17 cellular contexts compared by ENCODE assay signal in the genomic region with DNA sequence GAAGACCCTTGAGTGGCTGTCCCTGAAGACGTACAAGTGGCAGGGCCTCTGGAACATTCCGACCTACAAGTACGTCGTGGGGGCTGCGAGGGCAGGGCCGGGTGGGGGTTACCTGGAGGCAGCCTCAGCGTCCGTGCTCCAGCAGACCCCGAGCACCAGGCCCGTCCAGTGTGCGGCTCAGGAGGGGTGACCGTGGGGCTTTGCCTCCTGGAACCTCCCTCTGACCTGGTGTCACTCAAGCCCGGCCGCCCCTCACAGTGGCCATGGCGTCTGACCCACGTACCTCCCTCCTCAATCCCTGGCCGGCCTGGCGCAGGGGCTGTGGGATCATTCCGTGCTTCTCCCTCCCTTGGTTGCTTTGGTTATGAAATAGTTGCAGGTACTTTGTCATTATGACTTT. TPM values are rescaled to one million over a fixed set of nuclear protein-coding genes. Genes with fewer than 3 reads are reported as not detected.
DNase-seq lines count a peak whose midpoint lies in the region; ATAC-seq, FAIRE-seq and TF ChIP-seq lines count a peak whose summit lies in the region.
"Had no signal": no experiment of that assay in that cellular context is flagged by ENCODE, and none has a peak within 500 bp of the region (broad histone marks: within the 10 kb centered on the region; RNA-seq: fewer than 3 reads in every experiment).

No MANE protein-coding gene starts in this region.

- 85 to 86% (median 86%) methylated on average over 18 to 19 of the region's 19 CpGs for WGBS in ovary, 3 donors

- ATAC-seq in T-helper 17 cell (no peak), HG02970 (IDR thresholded peaks at IDR 0.05; ENCODE audit: low FRiP score, unreplicated experiment) (no peak)
- ATAC-seq: HCT116 had no signal

- no peak overlapping the region for H3K4me3 Mint-ChIP-seq in T-helper 17 cell
- no peak overlapping the region for H3K4me3 Mint-ChIP-seq in nephron progenitor cell
- no peak overlapping the region for H3K4me3 Mint-ChIP-seq in progenitor cell of endocrine pancreas (ENCODE audit: low read depth)
- H3K4me3 Mint-ChIP-seq: CD4-positive, alpha-beta memory T cell had no signal

- H3K4me3 ChIP-seq in ovary, result no peak overlapping the region
- H3K4me3 ChIP-seq: A549, GM23248 had no signal

- no peak for TF ChIP-seq EP300 in ovary (IDR thresholded peaks at IDR 0.05)

- intact Hi-C loops in ovary (cut with DNase I), result no loop called here

- H3K4me1 Mint-ChIP-seq in T-helper 17 cell (no peaks in the 10 kb centered on the region), nephron progenitor cell (no peaks in the 10 kb centered on the region), progenitor cell of endocrine pancreas (ENCODE audit: low read depth) (no peaks in the 10 kb centered on the region)
- H3K4me1 Mint-ChIP-seq: CD4-positive, alpha-beta memory T cell had no signal

- TF ChIP-seq CTCF in nephron progenitor cell (IDR thresholded peaks at IDR 0.05) (no peak), progenitor cell of endocrine pancreas (IDR thresholded peaks at IDR 0.05; ENCODE audit: unreplicated experiment) (no peak), ovary (IDR thresholded peaks at IDR 0.05) (no peak)

- H3K36me3 Mint-ChIP-seq in T-helper 17 cell (ENCODE audit: low read depth) (no peaks in the 10 kb centered on the region), nephron progenitor cell (ENCODE audit: low read depth) (peaks cover 23% of the 10 kb centered on the region), progenitor cell of endocrine pancreas (ENCODE audit: insufficient read depth) (peaks cover 7% of the 10 kb centered on the region)

- H3K27ac Mint-ChIP-seq in T-helper 17 cell (peak overlapping the region; percentile 37), nephron progenitor cell (peak overlapping the region; percentile 74), progenitor cell of endocrine pancreas (peak overlapping the region; percentile 10)
- H3K27ac Mint-ChIP-seq: CD4-positive, alpha-beta memory T cell had no signal

- peak; percentile 10 for DNase-seq in GM12892 (ENCODE audit: insufficient read length)
- DNase-seq in T-helper 17 cell, result no peak
- DNase-seq in nephron progenitor cell, result no peak
- no peak for DNase-seq in progenitor cell of endocrine pancreas (ENCODE audit: low spot score, unreplicated experiment)
- DNase-seq in RCC 7860 (ENCODE audit: low spot score), result no peak
- no peak for DNase-seq in ovary
- DNase-seq: BE2C; CD4-positive, alpha-beta memory T cell; DMS153; DND-41; GDM1; GM23248 had no signal

- FAIRE-seq in GM12892 (lab: Jason Lieb, UNC) (no peak), RCC 7860 (lab: Jason Lieb, UNC) (no peak)
- FAIRE-seq: A549, H54 had no signal

- no peak overlapping the region for H3K27ac ChIP-seq in ovary
- H3K27ac ChIP-seq: A549, C4-2B, GM23248 had no signal

- no peaks in the 10 kb centered on the region for H3K4me1 ChIP-seq in ovary (ENCODE audit: insufficient read depth)
- H3K4me1 ChIP-seq: A549, BE2C had no signal

- no peak for TF ChIP-seq POLR2A in GM12892 (IDR thresholded peaks at IDR 0.05; ENCODE audit: low read depth, low read length)
- TF ChIP-seq POLR2A in ovary (IDR thresholded peaks at IDR 0.05), result no peak

- no peaks in the 10 kb centered on the region for H3K9me3 ChIP-seq in T-helper 17 cell (ENCODE audit: control insufficient read depth, low read length, poor library complexity, severe bottlenecking)
- H3K9me3 ChIP-seq in ovary, result no peaks in the 10 kb centered on the region
- H3K9me3 ChIP-seq: A549, BE2C had no signal

- no peaks in the 10 kb centered on the region for H3K27me3 ChIP-seq in ovary
- H3K27me3 ChIP-seq: BE2C had no signal

- no peaks in the 10 kb centered on the region for H3K36me3 ChIP-seq in ovary

- H3K9me3 Mint-ChIP-seq in nephron progenitor cell, result peaks cover 8% of the 10 kb centered on the region
- no peaks in the 10 kb centered on the region for H3K9me3 Mint-ChIP-seq in progenitor cell of endocrine pancreas (ENCODE audit: low read depth)
- H3K9me3 Mint-ChIP-seq: CD4-positive, alpha-beta memory T cell had no signal

- H3K27me3 Mint-ChIP-seq in T-helper 17 cell (no peaks in the 10 kb centered on the region), nephron progenitor cell (ENCODE audit: low read depth, poor library complexity) (no peaks in the 10 kb centered on the region), progenitor cell of endocrine pancreas (no peaks in the 10 kb centered on the region)
- H3K27me3 Mint-ChIP-seq: CD4-positive, alpha-beta memory T cell had no signal

RNA-seq across cellular contexts. Expression of a gene that starts 18.5 kb away (rescaled TPM):
- polyA plus RNA-seq in GM12892 (2012; ENCODE audit: missing spikeins), result 40.2 TPM
- 100 to 1,000 TPM; 108 to 127 TPM for total RNA-seq in T-helper 17 cell
- 49.4 and 52.6 TPM in 2 replicates for total RNA-seq in progenitor cell of endocrine pancreas
- 100 to 1,000 TPM; 105 to 233 (median 169) TPM for total RNA-seq in ovary
- polyA plus RNA-seq in ovary, result 100 to 1,000 TPM in 1 of 2 donors, 10 to 100 TPM in 1; 17.4 to 147 TPM

RNA-seq across cellular contexts. Expression of a gene that starts 38.5 kb away (rescaled TPM):
- 7.3 TPM for polyA plus RNA-seq in GM12892 (2012; ENCODE audit: missing spikeins)
- total RNA-seq in T-helper 17 cell (10 to 100 TPM; 21.8 to 24.5 TPM), progenitor cell of endocrine pancreas (48.2 and 50.4 TPM in 2 replicates), ovary (10 to 100 TPM; 34.4 to 56.5 (median 42.7) TPM)
- 10 to 100 TPM; 17.1 to 38.6 TPM for polyA plus RNA-seq in ovary

RNA-seq across cellular contexts. Expression of a gene that starts 46.8 kb away (rescaled TPM):
- 32.2 TPM for polyA plus RNA-seq in GM12892 (2012; ENCODE audit: missing spikeins)
- total RNA-seq in T-helper 17 cell, result 100 to 1,000 TPM; 131 to 165 TPM
- 31.0 and 34.6 TPM in 2 replicates for total RNA-seq in progenitor cell of endocrine pancreas
- total RNA-seq in ovary, result 10 to 100 TPM in 1 of 7 donors, 1 to 10 TPM in 2, under 1 TPM in 4; 0.15 to 11.4 (median 0.82) TPM
- under 1 TPM; 0.12 to 0.31 TPM for polyA plus RNA-seq in ovary
- total RNA-seq: GM23248 had no signal
- polyA plus RNA-seq: GM23248 had no signal

RNA-seq across cellular contexts. Expression of a gene that starts 46.8 kb away (rescaled TPM):
- 28.5 TPM for polyA plus RNA-seq in GM12892 (2012; ENCODE audit: missing spikeins)
- total RNA-seq in T-helper 17 cell, result 10 to 100 TPM; 31.4 TPM
- 53.4 and 61.6 TPM in 2 replicates for total RNA-seq in progenitor cell of endocrine pancreas
- total RNA-seq in ovary, result 10 to 100 TPM; 21.3 to 49.6 (median 36.3) TPM
- 10 to 100 TPM in 1 of 2 donors, 1 to 10 TPM in 1; 4.3 to 38.0 TPM for polyA plus RNA-seq in ovary

RNA-seq across cellular contexts. Expression of a gene that starts 48.7 kb away (rescaled TPM):
- 0.30 TPM for polyA plus RNA-seq in GM12892 (2012; ENCODE audit: missing spikeins)
- total RNA-seq in T-helper 17 cell, result 1 to 10 TPM; 5.7 to 5.8 TPM
- total RNA-seq in progenitor cell of endocrine pancreas, result 5.1 and 5.4 TPM in 2 replicates
- total RNA-seq in ovary, result 1 to 10 TPM in 6 of 7 donors, under 1 TPM in 1; 0.60 to 6.2 (median 2.0) TPM
- polyA plus RNA-seq in ovary, result 1 to 10 TPM in 1 of 2 donors, not detected in 1; 2.1 TPM

Comparison
In these comparisons a context has a peak if more than half of its experiments do, and no peak if none do; other contexts are left out.
1. H3K27ac Mint-ChIP-seq: peak in every context shown above with its lines; median percentile 74 in nephron progenitor cell; 37 in T-helper 17 cell; 10 in progenitor cell of endocrine pancreas.